In genomic region chr12:101876861-101877815, GRCh38 we compare ENCODE assay signal across 8 cellular contexts. TPM values are rescaled to one million over a fixed set of nuclear protein-coding genes. Genes with fewer than 3 reads are reported as not detected.
DNase-seq lines count a peak whose midpoint lies in the region; ATAC-seq and TF ChIP-seq lines count a peak whose summit lies in the region.

Gene DRAM1 (plus strand): TSS chr12:101877580. CDS start chr12:101877790, 210 bp downstream.

- no TSS peak for BruUV-seq in Panc1 (replicated peaks; lab: Mats Ljungman, UMichigan)

- no peaks in the 10 kb centered on the region for H3K27me3 ChIP-seq in Panc1 (ENCODE audit: control insufficient read depth, insufficient read depth, low read length)

- peaks cover 2% of the 10 kb centered on the region for H3K36me3 Mint-ChIP-seq in activated T-helper 2 cell treated with anti-CD3 and anti-CD28 coated beads, Interferon-gamma antibody, Interleukin-2, Interleukin-4, amounts not matched to agents 10 μg/mL and 5 μg/mL and 100 μg/mL, durations not matched to agents 14 hours and 24 hours and 36 hours (ENCODE audit: low read depth)
- H3K36me3 Mint-ChIP-seq in naive thymus-derived CD8-positive, alpha-beta T cell = no peaks in the 10 kb centered on the region
- H3K36me3 Mint-ChIP-seq in stimulated activated naive B cell treated with anti-CD40 and anti-IgM and Interleukin-4, amounts not matched to agents 10 μg/mL and 1 μg/mL and 100 μg/mL, for 72 hours = peaks cover 0 to 6% of the 10 kb centered on the region in 2 donors

- H3K4me3 Mint-ChIP-seq in activated T-helper 2 cell treated with anti-CD3 and anti-CD28 coated beads, Interferon-gamma antibody, Interleukin-2, Interleukin-4, amounts not matched to agents 10 μg/mL and 5 μg/mL and 100 μg/mL, durations not matched to agents 14 hours and 24 hours and 36 hours (ENCODE audit: low read depth) = peak within 1 kb of the TSS; percentile 91
- peak within 1 kb of the TSS; percentile 82 to 97 (median 87) for H3K4me3 Mint-ChIP-seq in naive thymus-derived CD8-positive, alpha-beta T cell
- peak within 1 kb of the TSS; percentile 86 to 94 for H3K4me3 Mint-ChIP-seq in stimulated activated naive B cell treated with anti-CD40 and anti-IgM and Interleukin-4, amounts not matched to agents 10 μg/mL and 1 μg/mL and 100 μg/mL, for 72 hours

- no peaks in the 10 kb centered on the region for H3K4me1 ChIP-seq in Panc1 (ENCODE audit: control insufficient read depth, insufficient read depth, low read length)

- in situ Hi-C loops in Panc1 (cut with HindIII; ENCODE audit: low pct_unique_long_range_greater_than_20kb, low sequenced_read_pairs) = no loop called here

- no peak for TF ChIP-seq CTCF in Panc1 (IDR thresholded peaks at IDR 0.05)
- TF ChIP-seq CTCF in fibroblast of mammary gland (conservative IDR thresholded peaks at IDR 0.05; ENCODE audit: control insufficient read depth, insufficient read depth, low read depth, low read length) = no peak

- peaks cover 12% of the 10 kb centered on the region for H3K27me3 Mint-ChIP-seq in activated T-helper 2 cell treated with anti-CD3 and anti-CD28 coated beads, Interferon-gamma antibody, Interleukin-2, Interleukin-4, amounts not matched to agents 10 μg/mL and 5 μg/mL and 100 μg/mL, durations not matched to agents 14 hours and 24 hours and 36 hours (ENCODE audit: low read depth)
- H3K27me3 Mint-ChIP-seq in naive thymus-derived CD8-positive, alpha-beta T cell = no peaks in the 10 kb centered on the region
- H3K27me3 Mint-ChIP-seq in stimulated activated naive B cell treated with anti-CD40 and anti-IgM and Interleukin-4, amounts not matched to agents 10 μg/mL and 1 μg/mL and 100 μg/mL, for 72 hours = no peaks in the 10 kb centered on the region

- H3K9me3 ChIP-seq in Panc1 (ENCODE audit: control insufficient read depth, insufficient read depth, low read depth, low read length) = no peaks in the 10 kb centered on the region

- ATAC-seq in GM19372 (IDR thresholded peaks at IDR 0.05; ENCODE audit: low read depth, unreplicated experiment) (peak; percentile 85), HG03520 (IDR thresholded peaks at IDR 0.05; ENCODE audit: unreplicated experiment) (peak; percentile 85), Panc1 (peak; percentile 96)
- peak; percentile 80 to 81 for ATAC-seq in naive thymus-derived CD8-positive, alpha-beta T cell
- ATAC-seq in stimulated activated naive B cell treated with anti-CD40 and anti-IgM and Interleukin-4, amounts not matched to agents 10 μg/mL and 1 μg/mL and 100 μg/mL, for 72 hours (replicated peaks) = peak; percentile 90 to 93

- no peaks in the 10 kb centered on the region for H3K36me3 ChIP-seq in Panc1 (ENCODE audit: control insufficient read depth, insufficient read depth, low read length)

- intact Hi-C loops in Panc1 (cut with micrococcal nuclease; ENCODE audit: unreplicated experiment) = no loop called here
- intact Hi-C loops in activated T-helper 2 cell treated with anti-CD3 and anti-CD28 coated beads, Interferon-gamma antibody, Interleukin-2, Interleukin-4, amounts not matched to agents 10 μg/mL and 5 μg/mL and 100 μg/mL, durations not matched to agents 14 hours and 24 hours and 36 hours (cut with micrococcal nuclease) = loop anchor here (5.0 kb wide), 1 partner anchor 45 kb away; the partner anchor contains the start of gene GNPTAB

- H3K4me3 ChIP-seq in Panc1 (ENCODE audit: low read depth in 2 of 2, low read length in 2 of 2) = peak within 1 kb of the TSS; percentile 79 to 93
- H3K4me3 ChIP-seq in fibroblast of mammary gland (ENCODE audit: control insufficient read depth, low read depth, low read length) = peak within 1 kb of the TSS; percentile 82

- DNase-seq in COR-L47 (lab: John Stamatoyannopoulos, UW) (peak; percentile 47), Panc1 (ENCODE audit: low read depth, low spot score) (no peak), fibroblast of mammary gland (ENCODE audit: low read depth) (peak; percentile 86)
- DNase-seq in activated T-helper 2 cell treated with anti-CD3 and anti-CD28 coated beads, Interferon-gamma antibody, Interleukin-2, Interleukin-4, amounts not matched to agents 10 μg/mL and 5 μg/mL and 100 μg/mL, durations not matched to agents 14 hours and 24 hours and 36 hours (ENCODE audit: low spot score) = peak; percentile 73
- DNase-seq in naive thymus-derived CD8-positive, alpha-beta T cell = peak; percentile 47 to 80 (median 68)
- DNase-seq in stimulated activated naive B cell treated with anti-CD40 and anti-IgM and Interleukin-4, amounts not matched to agents 10 μg/mL and 1 μg/mL and 100 μg/mL, for 72 hours = peak; percentile 82

- H3K27ac Mint-ChIP-seq in activated T-helper 2 cell treated with anti-CD3 and anti-CD28 coated beads, Interferon-gamma antibody, Interleukin-2, Interleukin-4, amounts not matched to agents 10 μg/mL and 5 μg/mL and 100 μg/mL, durations not matched to agents 14 hours and 24 hours and 36 hours = peak within 1 kb of the TSS; percentile 90
- H3K27ac Mint-ChIP-seq in naive thymus-derived CD8-positive, alpha-beta T cell = peak within 1 kb of the TSS; percentile 84 to 95 (median 90)
- peak within 1 kb of the TSS; percentile 92 for H3K27ac Mint-ChIP-seq in stimulated activated naive B cell treated with anti-CD40 and anti-IgM and Interleukin-4, amounts not matched to agents 10 μg/mL and 1 μg/mL and 100 μg/mL, for 72 hours

- no peaks in the 10 kb centered on the region for H3K9me3 Mint-ChIP-seq in activated T-helper 2 cell treated with anti-CD3 and anti-CD28 coated beads, Interferon-gamma antibody, Interleukin-2, Interleukin-4, amounts not matched to agents 10 μg/mL and 5 μg/mL and 100 μg/mL, durations not matched to agents 14 hours and 24 hours and 36 hours
- no peaks in the 10 kb centered on the region for H3K9me3 Mint-ChIP-seq in naive thymus-derived CD8-positive, alpha-beta T cell
- H3K9me3 Mint-ChIP-seq in stimulated activated naive B cell treated with anti-CD40 and anti-IgM and Interleukin-4, amounts not matched to agents 10 μg/mL and 1 μg/mL and 100 μg/mL, for 72 hours = no peaks in the 10 kb centered on the region

- peak within 1 kb of the TSS; percentile 80 for H3K27ac ChIP-seq in Panc1 (ENCODE audit: low read length)

- POLR2A ChIA-PET in Panc1 (lab: Charles Lee) = no interaction called here
- POLR2A ChIA-PET in naive thymus-derived CD8-positive, alpha-beta T cell (lab: Charles Lee) = interaction anchor here (1.1 to 1.9 kb wide), 2 partner anchors 47 to 54 kb away, joined by 5 to 9 read pairs; partner anchors contain the start of gene GNPTAB

- CTCF ChIA-PET in Panc1 (lab: Charles Lee) = no interaction called here

- H3K4me1 Mint-ChIP-seq in activated T-helper 2 cell treated with anti-CD3 and anti-CD28 coated beads, Interferon-gamma antibody, Interleukin-2, Interleukin-4, amounts not matched to agents 10 μg/mL and 5 μg/mL and 100 μg/mL, durations not matched to agents 14 hours and 24 hours and 36 hours (ENCODE audit: low read depth) = peaks cover 15% of the 10 kb centered on the region
- H3K4me1 Mint-ChIP-seq in naive thymus-derived CD8-positive, alpha-beta T cell = peaks cover 14 to 19% (median 17%) of the 10 kb centered on the region in 4 donors
- peaks cover 12 to 23% of the 10 kb centered on the region in 2 donors for H3K4me1 Mint-ChIP-seq in stimulated activated naive B cell treated with anti-CD40 and anti-IgM and Interleukin-4, amounts not matched to agents 10 μg/mL and 1 μg/mL and 100 μg/mL, for 72 hours

RNA-seq across cellular contexts. Expression of gene DRAM1, which starts in this region (rescaled TPM):
- 19.2 TPM for total RNA-seq in Panc1 (2021; ENCODE audit: unreplicated experiment)
- 14.0 TPM for polyA plus RNA-seq in Panc1 (2012; ENCODE audit: insufficient read length)
- 3.0 and 3.4 TPM in 2 replicates for total RNA-seq in activated T-helper 2 cell treated with anti-CD3 and anti-CD28 coated beads, Interferon-gamma antibody, Interleukin-2, Interleukin-4, amounts not matched to agents 10 μg/mL and 5 μg/mL and 100 μg/mL, durations not matched to agents 14 hours and 24 hours and 36 hours
- 1 to 10 TPM; 1.6 to 3.3 TPM for total RNA-seq in naive thymus-derived CD8-positive, alpha-beta T cell
- polyA plus RNA-seq in naive thymus-derived CD8-positive, alpha-beta T cell = 1 to 10 TPM; 1.2 to 1.8 (median 1.5) TPM
